Comparison of ENCODE assay signal across 8 cellular contexts in genomic region chr16:20806168-20807050, GRCh38. TPM values are rescaled to one million over a fixed set of nuclear protein-coding genes. Genes with fewer than 3 reads are reported as not detected.
DNase-seq lines count a peak whose midpoint lies in the region; ATAC-seq and TF ChIP-seq lines count a peak whose summit lies in the region.

ERI2 (minus strand) TSS chr16:20806472; CDS start chr16:20806430, 42 bp downstream.
REXO5 (plus strand) TSS chr16:20806527; CDS start chr16:20806954, 427 bp downstream.

- TF ChIP-seq RAD21 in liver (IDR thresholded peaks at IDR 0.05): peak in 1 of 2 donors; percentile 24

- H3K4me3 ChIP-seq in liver (ENCODE audit: low read depth in 1 of 3, low read length in 3 of 3): peak within 1 kb of the TSS; percentile 77 to 90 (median 87)

- no peaks in the 10 kb centered on the region for H3K36me3 ChIP-seq in liver (ENCODE audit: control insufficient read depth in 4 of 4, insufficient read depth in 3 of 4, low read depth in 1 of 4, low read length in 3 of 4)

- TF ChIP-seq CTCF in C4-2B (conservative IDR thresholded peaks at IDR 0.05) (peak; percentile 58), liver (IDR thresholded peaks at IDR 0.05; ENCODE audit: low read depth, low read length, missing input control) (peak; percentile 25)

- WGBS in liver: under 1% methylated on average over 74 of the region's 74 CpGs

- H3K27me3 ChIP-seq in liver (ENCODE audit: control insufficient read depth in 4 of 4, insufficient read depth in 4 of 4, low read length in 3 of 4): no peaks in the 10 kb centered on the region

- H3K9me3 ChIP-seq in liver (ENCODE audit: control insufficient read depth in 4 of 4, low read length in 3 of 4): no peaks in the 10 kb centered on the region

- ATAC-seq in GM19351 (IDR thresholded peaks at IDR 0.05; ENCODE audit: unreplicated experiment) (peak; percentile 80), HG03558 (IDR thresholded peaks at IDR 0.05; ENCODE audit: extremely low read depth, unreplicated experiment) (peak; percentile 53)

- DNase-seq in NCI-H748 (lab: John Stamatoyannopoulos, UW; ENCODE audit: unreplicated experiment) (peak; percentile 95), dermis microvascular lymphatic vessel endothelial cell (ENCODE audit: low read depth in 2 of 2) (peak; percentile 81 to 95)
- DNase-seq in activated CD4-positive, alpha-beta T cell treated with anti-CD3 and anti-CD28 coated beads, Interleukin-2, amount 50 U/mL, for 4 hours: peak; percentile 60
- DNase-seq in stimulated activated CD4-positive, alpha-beta T cell treated with anti-CD3 and anti-CD28 coated beads, Interleukin-4, amount 100 ng/mL, for 1 hour: peak; percentile 71

- H3K4me1 ChIP-seq in liver (ENCODE audit: control insufficient read depth in 4 of 4, insufficient read depth in 4 of 4, low read length in 3 of 4): peaks cover 9 to 33% (median 24%) of the 10 kb centered on the region in 4 donors

- peak within 1 kb of the TSS; percentile 52 to 82 for H3K9ac ChIP-seq in liver (ENCODE audit: low read depth in 1 of 2, low read length in 2 of 2)

- H3K27ac ChIP-seq in C4-2B (peak within 1 kb of the TSS; percentile 98), liver (ENCODE audit: low read depth in 1 of 2, low read length in 2 of 2) (peak within 1 kb of the TSS; percentile 82 to 88)

TF ChIP-seq in liver, 16 proteins besides CTCF, POLR2A, EP300 and RAD21:
- TF ChIP-seq JUND (IDR thresholded peaks at IDR 0.05) (no peak), MAX (IDR thresholded peaks at IDR 0.05) (peak; percentile 73), NR2F2 (IDR thresholded peaks at IDR 0.05) (no peak), ATF3 (IDR thresholded peaks at IDR 0.05) (peak; percentile 20), FOXA1 (IDR thresholded peaks at IDR 0.05) (peak; percentile 28), RXRA (IDR thresholded peaks at IDR 0.05) (peak; percentile 71 to 91), EGR1 (IDR thresholded peaks at IDR 0.05; ENCODE audit: low read depth in 2 of 2) (peak; percentile 44 to 62), ZBTB33 (IDR thresholded peaks at IDR 0.05) (no peak), SP1 (IDR thresholded peaks at IDR 0.05) (peak; percentile 46), FOXA2 (IDR thresholded peaks at IDR 0.05) (no peak), REST (IDR thresholded peaks at IDR 0.05) (peak; percentile 63), YY1 (IDR thresholded peaks at IDR 0.05) (peak; percentile 98), HNF4A (conservative IDR thresholded peaks at IDR 0.05) (peak; percentile 39 to 62), HNF4G (IDR thresholded peaks at IDR 0.05) (no peak), GABPA (IDR thresholded peaks at IDR 0.05 in 1 of 2, conservative IDR thresholded peaks at IDR 0.05 in 1 of 2) (peak; percentile 96 to 99), TAF1 (conservative IDR thresholded peaks at IDR 0.05) (peak; percentile 51)

RNA-seq across cellular contexts. Expression of gene ERI2, which starts in this region (rescaled TPM):
- total RNA-seq in dermis microvascular lymphatic vessel endothelial cell: 7.8 and 9.2 TPM in 2 replicates
- 10 to 100 TPM; 26.0 to 79.1 TPM for total RNA-seq in liver
- polyA plus RNA-seq in liver: 10 to 100 TPM in 1 of 2 donors, 1 to 10 TPM in 1; 8.8 to 12.2 TPM

RNA-seq across cellular contexts. Expression of gene REXO5, which starts in this region (rescaled TPM):
- total RNA-seq in dermis microvascular lymphatic vessel endothelial cell: 2.7 and 2.9 TPM in 2 replicates
- 10 to 100 TPM in 1 of 2 donors, 1 to 10 TPM in 1; 2.1 to 10.6 TPM for total RNA-seq in liver
- polyA plus RNA-seq in liver: 1 to 10 TPM in 1 of 2 donors, under 1 TPM in 1; 0.83 to 1.6 TPM

Comparison
In these comparisons a context has a peak if more than half of its experiments do, and no peak if none do; other contexts are left out.
1. Peak in every context shown above with its lines: DNase-seq, ATAC-seq, H3K4me3 ChIP-seq and H3K27ac ChIP-seq.